ENCODE assay signal across 23 cellular contexts in genomic region chr10:1624240-1624639, GRCh38.
DNase-seq lines count a peak whose midpoint lies in the region; ATAC-seq and TF ChIP-seq lines count a peak whose summit lies in the region.
"Had no signal": no experiment of that assay in that cellular context is flagged by ENCODE, and none has a peak within 500 bp of the region (broad histone marks: within the 10 kb centered on the region; RNA-seq: fewer than 3 reads in every experiment).

No MANE protein-coding gene starts in this region.

- H2BK120ac ChIP-seq in neuronal stem cell (ENCODE audit: low read depth, low read length) = no peak overlapping the region

- H3K4me3 ChIP-seq in HEK293 (ENCODE audit: low read depth, low read length) = no peak overlapping the region
- H3K4me3 ChIP-seq in neuronal stem cell (ENCODE audit: low read length in 2 of 2) = no peak overlapping the region
- H3K4me3 ChIP-seq: A549; BLaER1 treated with 17β-estradiol and CSF1 and Interleukin-3, amounts not matched to agents 10 nM and 100 nM; GM23248 had no signal

- H4K91ac ChIP-seq in neuronal stem cell (ENCODE audit: low read depth, low read length, poor library complexity) = no peak overlapping the region

- no peaks in the 10 kb centered on the region for H3K27me3 Mint-ChIP-seq in T-helper 2 cell treated with Interferon-gamma antibody and Interleukin-4, amounts not matched to agents 5 μg/mL and 100 μg/mL, for 36 hours (ENCODE audit: low read depth)
- H3K27me3 Mint-ChIP-seq: CD4-positive, alpha-beta T cell had no signal

- H2BK15ac ChIP-seq in neuronal stem cell (ENCODE audit: low read length) = no peak overlapping the region

- H3K27me3 ChIP-seq in neuronal stem cell (ENCODE audit: control insufficient read depth in 3 of 3, insufficient read depth in 3 of 3, low read depth in 1 of 3, low read length in 3 of 3) = peaks cover 0 to 2% (median 0%) of the 10 kb centered on the region in 3 experiments
- H3K27me3 ChIP-seq: BE2C; BLaER1 treated with 17β-estradiol and CSF1 and Interleukin-3, amounts not matched to agents 10 nM and 100 nM had no signal

- no peak overlapping the region for H3K23ac ChIP-seq in neuronal stem cell (ENCODE audit: low read depth, low read length, poor library complexity)

- no CpG with 5 or more reads among the region's 12 CpGs for WGBS in neuronal stem cell (ENCODE audit: extremely low coverage in 2 of 2, insufficient read length in 2 of 2, insufficient replicate concordance in 1 of 2), 2 donors

- H3K4me1 Mint-ChIP-seq in T-helper 2 cell treated with Interferon-gamma antibody and Interleukin-4, amounts not matched to agents 5 μg/mL and 100 μg/mL, for 36 hours (ENCODE audit: low read depth) = no peaks in the 10 kb centered on the region
- H3K4me1 Mint-ChIP-seq: CD14-positive monocyte; CD8-positive, alpha-beta memory T cell had no signal

- no peak overlapping the region for H3K27ac Mint-ChIP-seq in T-helper 2 cell treated with Interferon-gamma antibody and Interleukin-4, amounts not matched to agents 5 μg/mL and 100 μg/mL, for 36 hours
- H3K27ac Mint-ChIP-seq: CD14-positive monocyte; CD4-positive, alpha-beta T cell; CD8-positive, alpha-beta memory T cell had no signal

- no peak overlapping the region for H2BK12ac ChIP-seq in neuronal stem cell (ENCODE audit: low read length)

- no peak overlapping the region for H3K9ac ChIP-seq in neuronal stem cell (ENCODE audit: low read depth, low read length, poor library complexity)
- H3K9ac ChIP-seq: BLaER1 treated with 17β-estradiol and CSF1 and Interleukin-3, amounts not matched to agents 10 nM and 100 nM; GM23248 had no signal

- H3K4me2 ChIP-seq in neuronal stem cell (ENCODE audit: insufficient read depth, low read length, poor library complexity, severe bottlenecking) = no peak overlapping the region
- H3K4me2 ChIP-seq: A549; BLaER1 treated with 17β-estradiol and CSF1 and Interleukin-3, amounts not matched to agents 10 nM and 100 nM had no signal

- no peaks in the 10 kb centered on the region for H3K9me3 ChIP-seq in HEK293 (ENCODE audit: control insufficient read depth, insufficient read depth, low read depth, low read length)
- H3K9me3 ChIP-seq in neuronal stem cell (replicated peaks in 1 of 2; ENCODE audit: control insufficient read depth in 2 of 2, insufficient read depth in 1 of 2, low read depth in 1 of 2, low read length in 2 of 2) = peaks cover 0 to 2% of the 10 kb centered on the region in 2 donors
- H3K9me3 ChIP-seq: A549, BE2C had no signal

- ATAC-seq in HG03571 (IDR thresholded peaks at IDR 0.05; ENCODE audit: unreplicated experiment) = no peak
- ATAC-seq: A549 had no signal

- H2AFZ ChIP-seq in neuronal stem cell (ENCODE audit: low read length) = no peak overlapping the region
- H2AFZ ChIP-seq: GM23248 had no signal

- POLR2A ChIA-PET in HEK293 (lab: Yijun Ruan, JAX) = no interaction called here

- no peaks in the 10 kb centered on the region for H3K79me1 ChIP-seq in neuronal stem cell (ENCODE audit: low read depth, low read length)

- DNase-seq in islet precursor cell (peak; percentile 41), neuronal stem cell (ENCODE audit: low spot score) (no peak), GM19238 (ENCODE audit: insufficient read length, low spot score) (no peak)
- DNase-seq in T-helper 2 cell treated with Interferon-gamma antibody and Interleukin-4, amounts not matched to agents 5 μg/mL and 100 μg/mL, for 36 hours (ENCODE audit: low spot score) = no peak
- DNase-seq: 8988T; ACHN; AML-193; BE2C; Calu3; CD4-positive, alpha-beta T cell; CD8-positive, alpha-beta memory T cell; COR-L47; DMS53; DMS79 treated with DMSO at 0.1 percent for 48 hours; GF-D8; GM23248; H7; HCEC 1CT had no signal

- no peak for TF ChIP-seq CTCF in HEK293 (tag by site-specific recombination; IDR thresholded peaks at IDR 0.05)

- no peaks in the 10 kb centered on the region for H3K36me3 Mint-ChIP-seq in T-helper 2 cell treated with Interferon-gamma antibody and Interleukin-4, amounts not matched to agents 5 μg/mL and 100 μg/mL, for 36 hours (ENCODE audit: low read depth)
- H3K36me3 Mint-ChIP-seq: CD14-positive monocyte; CD8-positive, alpha-beta memory T cell had no signal

- H3K36me3 ChIP-seq in HEK293 (ENCODE audit: control insufficient read depth in 2 of 2, insufficient read depth in 1 of 2, low read length in 2 of 2) (no peaks in the 10 kb centered on the region), neuronal stem cell (replicated peaks in 1 of 2; ENCODE audit: control insufficient read depth in 2 of 2, insufficient read depth in 2 of 2, low read length in 2 of 2) (no peaks in the 10 kb centered on the region)
- H3K36me3 ChIP-seq: BE2C; BLaER1 treated with 17β-estradiol and CSF1 and Interleukin-3, amounts not matched to agents 10 nM and 100 nM had no signal

- CTCF ChIA-PET in HEK293 (lab: Yijun Ruan, JAX) = interaction anchor here (0.6 kb wide), 1 partner anchor 15 kb away, joined by 5 read pairs; no protein-coding TSS in a partner anchor

- H3K4ac ChIP-seq in neuronal stem cell (ENCODE audit: low read length) = no peak overlapping the region

- H3K27ac ChIP-seq in HEK293 (ENCODE audit: extremely low read depth, low read depth, low read length) (no peak overlapping the region), neuronal stem cell (replicated peaks; ENCODE audit: low read length) (no peak overlapping the region)
- H3K27ac ChIP-seq: A549; BLaER1 treated with 17β-estradiol and CSF1 and Interleukin-3, amounts not matched to agents 10 nM and 100 nM; GM23248 had no signal

- H3K14ac ChIP-seq in neuronal stem cell (ENCODE audit: low read length) = no peak overlapping the region

- H2BK5ac ChIP-seq in neuronal stem cell (ENCODE audit: low read length) = no peak overlapping the region

- H3K18ac ChIP-seq in neuronal stem cell (ENCODE audit: low read length) = peak overlapping the region; percentile 71

- no peak overlapping the region for H4K8ac ChIP-seq in neuronal stem cell (ENCODE audit: low read depth, low read length)

- no peak overlapping the region for H2AK5ac ChIP-seq in neuronal stem cell (ENCODE audit: low read depth, low read length)

- no peaks in the 10 kb centered on the region for H3K9me3 Mint-ChIP-seq in T-helper 2 cell treated with Interferon-gamma antibody and Interleukin-4, amounts not matched to agents 5 μg/mL and 100 μg/mL, for 36 hours
- H3K9me3 Mint-ChIP-seq: CD4-positive, alpha-beta T cell; CD8-positive, alpha-beta memory T cell had no signal

- no peak overlapping the region for H3K4me3 Mint-ChIP-seq in T-helper 2 cell treated with Interferon-gamma antibody and Interleukin-4, amounts not matched to agents 5 μg/mL and 100 μg/mL, for 36 hours
- H3K4me3 Mint-ChIP-seq: CD14-positive monocyte; CD4-positive, alpha-beta T cell; CD8-positive, alpha-beta memory T cell had no signal

- H3K4me1 ChIP-seq in HEK293 (ENCODE audit: control insufficient read depth, insufficient read depth, low read length) (no peaks in the 10 kb centered on the region), neuronal stem cell (ENCODE audit: control insufficient read depth in 2 of 2, insufficient read depth in 1 of 2, low read depth in 1 of 2, low read length in 2 of 2) (peaks cover 0 to 4% of the 10 kb centered on the region in 2 donors)
- H3K4me1 ChIP-seq: A549, BE2C had no signal

TF ChIP-seq in HEK293, 187 proteins besides CTCF, POLR2A, EP300 and RAD21:
- 0 out of 2 replicates have a peak, but pooled peaks have one; percentile 15 for TF ChIP-seq ZIC2 (tag by site-specific recombination; IDR thresholded peaks at IDR 0.05)
- no peak for TF ChIP-seq ZNF16 (tag by site-specific recombination; IDR thresholded peaks at IDR 0.05; ENCODE audit: low read depth)
- TF ChIP-seq ZNF140 (tag by site-specific recombination; IDR thresholded peaks at IDR 0.05) = no peak
